31 cellular contexts compared by ENCODE assay signal in genomic region chr4:26632916-26633315, GRCh38.
"Had no signal": no experiment of that assay in that cellular context is flagged by ENCODE, and none has a peak within 500 bp of the region (broad histone marks: within the 10 kb centered on the region; RNA-seq: fewer than 3 reads in every experiment).

No MANE protein-coding gene starts in this region.

- H3K4me1 ChIP-seq: esophagus muscularis mucosa, heart right ventricle, left lung, neural progenitor cell, parathyroid adenoma, right atrium auricular region, suprapubic skin, transverse colon had no signal

- H3K4me3 ChIP-seq: coronary artery, esophagus muscularis mucosa, heart right ventricle, left lung, mucosa of descending colon, neural progenitor cell, right atrium auricular region, smooth muscle cell, suprapubic skin, transverse colon had no signal

- DNase-seq: dermis blood vessel endothelial cell; effector memory CD4-positive, alpha-beta T cell; foreskin melanocyte; glutamatergic neuron; heart right ventricle; hippocampal formation; left cardiac atrium; left lung; mesenchymal stem cell; mucosa of descending colon; naive B cell; stimulated activated CD4-positive, alpha-beta T cell treated with anti-CD3 and anti-CD28 coated beads, Interleukin-12 subunit alpha, Interleukin-12 subunit beta, amount 100 ng/mL, for 4 hours; stimulated activated CD4-positive, alpha-beta T cell treated with anti-CD3 and anti-CD28 coated beads, Interleukin-1b, Interleukin-23, amount 100 ng/mL, for 48 hours; stimulated activated CD4-positive, alpha-beta T cell treated with anti-CD3 and anti-CD28 coated beads, Interleukin-4, amount 100 ng/mL, for 1 hour; stimulated activated CD8-positive, alpha-beta memory T cell treated with anti-CD3 and anti-CD28 coated beads, Interleukin-4, amount 100 ng/mL, for 48 hours; stimulated activated naive CD4-positive, alpha-beta T cell; stimulated activated naive CD8-positive, alpha-beta T cell treated with anti-CD3 and anti-CD28 coated beads, Interleukin-15, amount 100 ng/mL, for 72 hours; transverse colon had no signal

- H3K27ac Mint-ChIP-seq: mesothelial cell of epicardium; naive B cell; nephron; neural progenitor cell; progenitor cell of endocrine pancreas; stimulated activated naive CD8-positive, alpha-beta T cell treated with anti-CD3 and anti-CD28 coated beads, Interleukin-15, amount 100 ng/mL, for 72 hours had no signal

- FAIRE-seq: endothelial cell of umbilical vein, islet of Langerhans had no signal

- ATAC-seq: heart right ventricle; left cardiac atrium; left lung; mucosa of descending colon; sciatic nerve; stimulated activated naive CD8-positive, alpha-beta T cell treated with anti-CD3 and anti-CD28 coated beads, Interleukin-15, amount 100 ng/mL, for 72 hours had no signal

- H3K27me3 Mint-ChIP-seq: naive B cell; progenitor cell of endocrine pancreas; stimulated activated naive CD8-positive, alpha-beta T cell treated with anti-CD3 and anti-CD28 coated beads, Interleukin-15, amount 100 ng/mL, for 72 hours had no signal

- H3K9me3 Mint-ChIP-seq: neural progenitor cell; stimulated activated naive CD8-positive, alpha-beta T cell treated with anti-CD3 and anti-CD28 coated beads, Interleukin-15, amount 100 ng/mL, for 72 hours had no signal

- H3K27ac ChIP-seq: coronary artery, esophagus muscularis mucosa, heart right ventricle, left lung, neural progenitor cell, parathyroid adenoma, right atrium auricular region, suprapubic skin, transverse colon had no signal

- H3K4me3 Mint-ChIP-seq: mesothelial cell of epicardium; naive B cell; nephron; neural progenitor cell; stimulated activated naive CD8-positive, alpha-beta T cell treated with anti-CD3 and anti-CD28 coated beads, Interleukin-15, amount 100 ng/mL, for 72 hours had no signal

- H3K27me3 ChIP-seq: esophagus muscularis mucosa, heart right ventricle, left lung, neural progenitor cell, right atrium auricular region, suprapubic skin, transverse colon had no signal

- H3K9ac ChIP-seq: neural progenitor cell, parathyroid adenoma had no signal

- H3K4me1 Mint-ChIP-seq: mesothelial cell of epicardium; naive B cell; nephron; neural progenitor cell; stimulated activated naive CD8-positive, alpha-beta T cell treated with anti-CD3 and anti-CD28 coated beads, Interleukin-15, amount 100 ng/mL, for 72 hours had no signal

- H3K9me3 ChIP-seq: esophagus muscularis mucosa, left lung, mucosa of descending colon, right atrium auricular region, suprapubic skin, transverse colon had no signal

- H3K36me3 ChIP-seq: neural progenitor cell had no signal
